1 cellular context compared by ENCODE assay signal in genomic region chr7:2006231-2006771, GRCh38.
TF ChIP-seq lines count a peak whose summit lies in the region.

No MANE protein-coding gene starts in this region.

TF ChIP-seq in GM23338, 12 proteins besides CTCF, POLR2A, EP300 and RAD21:
- TF ChIP-seq, protein P1, sequence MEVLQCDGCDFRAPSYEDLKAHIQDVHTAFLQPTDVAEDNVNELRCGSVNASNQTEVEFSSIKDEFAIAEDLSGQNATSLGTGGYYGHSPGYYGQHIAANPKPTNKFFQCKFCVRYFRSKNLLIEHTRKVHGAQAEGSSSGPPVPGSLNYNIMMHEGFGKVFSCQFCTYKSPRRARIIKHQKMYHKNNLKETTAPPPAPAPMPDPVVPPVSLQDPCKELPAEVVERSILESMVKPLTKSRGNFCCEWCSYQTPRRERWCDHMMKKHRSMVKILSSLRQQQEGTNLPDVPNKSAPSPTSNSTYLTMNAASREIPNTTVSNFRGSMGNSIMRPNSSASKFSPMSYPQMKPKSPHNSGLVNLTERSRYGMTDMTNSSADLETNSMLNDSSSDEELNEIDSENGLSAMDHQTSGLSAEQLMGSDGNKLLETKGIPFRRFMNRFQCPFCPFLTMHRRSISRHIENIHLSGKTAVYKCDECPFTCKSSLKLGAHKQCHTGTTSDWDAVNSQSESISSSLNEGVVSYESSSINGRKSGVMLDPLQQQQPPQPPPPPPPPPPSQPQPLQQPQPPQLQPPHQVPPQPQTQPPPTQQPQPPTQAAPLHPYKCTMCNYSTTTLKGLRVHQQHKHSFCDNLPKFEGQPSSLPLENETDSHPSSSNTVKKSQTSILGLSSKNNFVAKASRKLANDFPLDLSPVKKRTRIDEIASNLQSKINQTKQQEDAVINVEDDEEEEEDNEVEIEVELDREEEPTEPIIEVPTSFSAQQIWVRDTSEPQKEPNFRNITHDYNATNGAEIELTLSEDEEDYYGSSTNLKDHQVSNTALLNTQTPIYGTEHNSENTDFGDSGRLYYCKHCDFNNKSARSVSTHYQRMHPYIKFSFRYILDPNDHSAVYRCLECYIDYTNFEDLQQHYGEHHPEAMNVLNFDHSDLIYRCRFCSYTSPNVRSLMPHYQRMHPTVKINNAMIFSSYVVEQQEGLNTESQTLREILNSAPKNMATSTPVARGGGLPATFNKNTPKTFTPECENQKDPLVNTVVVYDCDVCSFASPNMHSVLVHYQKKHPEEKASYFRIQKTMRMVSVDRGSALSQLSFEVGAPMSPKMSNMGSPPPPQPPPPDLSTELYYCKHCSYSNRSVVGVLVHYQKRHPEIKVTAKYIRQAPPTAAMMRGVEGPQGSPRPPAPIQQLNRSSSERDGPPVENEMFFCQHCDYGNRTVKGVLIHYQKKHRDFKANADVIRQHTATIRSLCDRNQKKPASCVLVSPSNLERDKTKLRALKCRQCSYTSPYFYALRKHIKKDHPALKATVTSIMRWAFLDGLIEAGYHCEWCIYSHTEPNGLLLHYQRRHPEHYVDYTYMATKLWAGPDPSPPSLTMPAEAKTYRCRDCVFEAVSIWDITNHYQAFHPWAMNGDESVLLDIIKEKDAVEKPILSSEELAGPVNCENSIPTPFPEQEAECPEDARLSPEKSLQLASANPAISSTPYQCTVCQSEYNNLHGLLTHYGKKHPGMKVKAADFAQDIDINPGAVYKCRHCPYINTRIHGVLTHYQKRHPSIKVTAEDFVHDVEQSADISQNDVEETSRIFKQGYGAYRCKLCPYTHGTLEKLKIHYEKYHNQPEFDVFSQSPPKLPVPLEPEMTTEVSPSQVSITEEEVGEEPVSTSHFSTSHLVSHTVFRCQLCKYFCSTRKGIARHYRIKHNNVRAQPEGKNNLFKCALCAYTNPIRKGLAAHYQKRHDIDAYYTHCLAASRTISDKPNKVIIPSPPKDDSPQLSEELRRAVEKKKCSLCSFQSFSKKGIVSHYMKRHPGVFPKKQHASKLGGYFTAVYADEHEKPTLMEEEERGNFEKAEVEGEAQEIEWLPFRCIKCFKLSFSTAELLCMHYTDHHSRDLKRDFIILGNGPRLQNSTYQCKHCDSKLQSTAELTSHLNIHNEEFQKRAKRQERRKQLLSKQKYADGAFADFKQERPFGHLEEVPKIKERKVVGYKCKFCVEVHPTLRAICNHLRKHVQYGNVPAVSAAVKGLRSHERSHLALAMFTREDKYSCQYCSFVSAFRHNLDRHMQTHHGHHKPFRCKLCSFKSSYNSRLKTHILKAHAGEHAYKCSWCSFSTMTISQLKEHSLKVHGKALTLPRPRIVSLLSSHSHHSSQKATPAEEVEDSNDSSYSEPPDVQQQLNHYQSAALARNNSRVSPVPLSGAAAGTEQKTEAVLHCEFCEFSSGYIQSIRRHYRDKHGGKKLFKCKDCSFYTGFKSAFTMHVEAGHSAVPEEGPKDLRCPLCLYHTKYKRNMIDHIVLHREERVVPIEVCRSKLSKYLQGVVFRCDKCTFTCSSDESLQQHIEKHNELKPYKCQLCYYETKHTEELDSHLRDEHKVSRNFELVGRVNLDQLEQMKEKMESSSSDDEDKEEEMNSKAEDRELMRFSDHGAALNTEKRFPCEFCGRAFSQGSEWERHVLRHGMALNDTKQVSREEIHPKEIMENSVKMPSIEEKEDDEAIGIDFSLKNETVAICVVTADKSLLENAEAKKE (CRISPR knock-in tag; IDR thresholded peaks at IDR 0.05): no peak
- TF ChIP-seq NANOG (IDR thresholded peaks at IDR 0.05; ENCODE audit: borderline replicate concordance) (no peak), ZNF114 (CRISPR knock-in tag; IDR thresholded peaks at IDR 0.05) (no peak)
- TF ChIP-seq, protein P2, sequence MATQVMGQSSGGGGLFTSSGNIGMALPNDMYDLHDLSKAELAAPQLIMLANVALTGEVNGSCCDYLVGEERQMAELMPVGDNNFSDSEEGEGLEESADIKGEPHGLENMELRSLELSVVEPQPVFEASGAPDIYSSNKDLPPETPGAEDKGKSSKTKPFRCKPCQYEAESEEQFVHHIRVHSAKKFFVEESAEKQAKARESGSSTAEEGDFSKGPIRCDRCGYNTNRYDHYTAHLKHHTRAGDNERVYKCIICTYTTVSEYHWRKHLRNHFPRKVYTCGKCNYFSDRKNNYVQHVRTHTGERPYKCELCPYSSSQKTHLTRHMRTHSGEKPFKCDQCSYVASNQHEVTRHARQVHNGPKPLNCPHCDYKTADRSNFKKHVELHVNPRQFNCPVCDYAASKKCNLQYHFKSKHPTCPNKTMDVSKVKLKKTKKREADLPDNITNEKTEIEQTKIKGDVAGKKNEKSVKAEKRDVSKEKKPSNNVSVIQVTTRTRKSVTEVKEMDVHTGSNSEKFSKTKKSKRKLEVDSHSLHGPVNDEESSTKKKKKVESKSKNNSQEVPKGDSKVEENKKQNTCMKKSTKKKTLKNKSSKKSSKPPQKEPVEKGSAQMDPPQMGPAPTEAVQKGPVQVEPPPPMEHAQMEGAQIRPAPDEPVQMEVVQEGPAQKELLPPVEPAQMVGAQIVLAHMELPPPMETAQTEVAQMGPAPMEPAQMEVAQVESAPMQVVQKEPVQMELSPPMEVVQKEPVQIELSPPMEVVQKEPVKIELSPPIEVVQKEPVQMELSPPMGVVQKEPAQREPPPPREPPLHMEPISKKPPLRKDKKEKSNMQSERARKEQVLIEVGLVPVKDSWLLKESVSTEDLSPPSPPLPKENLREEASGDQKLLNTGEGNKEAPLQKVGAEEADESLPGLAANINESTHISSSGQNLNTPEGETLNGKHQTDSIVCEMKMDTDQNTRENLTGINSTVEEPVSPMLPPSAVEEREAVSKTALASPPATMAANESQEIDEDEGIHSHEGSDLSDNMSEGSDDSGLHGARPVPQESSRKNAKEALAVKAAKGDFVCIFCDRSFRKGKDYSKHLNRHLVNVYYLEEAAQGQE (IDR thresholded peaks at IDR 0.05; ENCODE audit: unreplicated experiment): no peak
